Comparison of ENCODE assay signal across 1 cellular context in genomic region chr11:69320756-69321741, GRCh38.
TF ChIP-seq lines count a peak whose summit lies in the region.

No MANE protein-coding gene starts in this region.

TF ChIP-seq in HepG2, 621 proteins besides CTCF, POLR2A, EP300 and RAD21 (continued from another document):
- no peak for TF ChIP-seq CREB1 (IDR thresholded peaks at IDR 0.05)
- TF ChIP-seq CREB1 (CRISPR knock-in tag; IDR thresholded peaks at IDR 0.05): no peak
- no peak for TF ChIP-seq GLI4 (CRISPR knock-in tag; IDR thresholded peaks at IDR 0.05; ENCODE audit: borderline replicate concordance)
- TF ChIP-seq MXD4 (CRISPR knock-in tag; IDR thresholded peaks at IDR 0.05): no peak
- TF ChIP-seq ATF5 (CRISPR knock-in tag; IDR thresholded peaks at IDR 0.05; ENCODE audit: low read depth): no peak
- TF ChIP-seq ZFP36L1 (CRISPR knock-in tag; IDR thresholded peaks at IDR 0.05): no peak
- no peak for TF ChIP-seq MAF1 (CRISPR knock-in tag; IDR thresholded peaks at IDR 0.05; ENCODE audit: borderline replicate concordance)
- TF ChIP-seq NR1H2 (CRISPR knock-in tag; IDR thresholded peaks at IDR 0.05; ENCODE audit: borderline replicate concordance, low read depth): no peak
- no peak for TF ChIP-seq SRY (CRISPR knock-in tag; IDR thresholded peaks at IDR 0.05)
- TF ChIP-seq CCDC6 (CRISPR knock-in tag; IDR thresholded peaks at IDR 0.05): no peak
